In the genomic region with DNA sequence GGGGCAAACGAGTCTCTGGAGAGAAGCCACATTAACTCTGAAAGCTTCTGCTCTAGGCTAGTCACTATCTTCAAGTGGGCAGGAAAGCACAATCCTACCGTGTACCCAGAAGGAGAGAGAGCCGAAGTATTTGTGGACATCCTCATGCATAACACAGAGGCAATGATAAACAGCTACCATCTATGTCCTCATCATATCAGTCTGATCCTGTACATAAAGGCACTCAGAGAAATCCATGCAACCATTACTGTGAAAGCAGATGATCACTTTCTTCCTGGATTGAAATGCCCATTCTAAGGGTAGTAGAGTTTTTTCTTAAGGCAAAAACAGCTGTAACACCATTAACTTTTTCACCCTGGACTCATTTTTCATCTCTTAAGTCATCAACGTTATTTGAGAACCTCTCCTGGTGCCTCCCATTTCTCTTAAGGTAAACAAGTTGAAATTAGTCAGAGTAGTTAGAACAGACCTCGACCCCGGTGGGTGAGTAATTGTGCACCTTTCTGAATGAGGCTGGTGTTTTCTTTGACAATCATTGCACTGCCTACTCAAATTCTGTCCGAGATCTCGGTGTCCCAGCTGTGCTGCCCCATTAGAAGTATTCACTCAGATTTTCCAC, we compare ENCODE assay signal across 8 cellular contexts.
DNase-seq lines count a peak whose midpoint lies in the region; ATAC-seq lines count a peak whose summit lies in the region.

No MANE protein-coding gene starts in this region.

- no peaks in the 10 kb centered on the region for H3K36me3 ChIP-seq in CD8-positive, alpha-beta memory T cell (ENCODE audit: insufficient read depth, low read length)
- H3K36me3 ChIP-seq in aorta (ENCODE audit: control insufficient read depth in 1 of 2, insufficient read depth in 2 of 2, low read length in 1 of 2), result no peaks in the 10 kb centered on the region

- H3K4me3 Mint-ChIP-seq in activated T-helper 1 cell treated with anti-CD3 and anti-CD28 coated beads, Interleukin-12 subunit alpha, Interleukin-12 subunit beta, Interleukin-2, Interleukin-4 antibody, amounts not matched to agents 30 ng/mL and 10 ng/mL and 1 ng/mL, durations not matched to agents 14 hours and 24 hours and 36 hours, result peak overlapping the region; percentile 16
- no peak overlapping the region for H3K4me3 Mint-ChIP-seq in CD8-positive, alpha-beta memory T cell

- no peaks in the 10 kb centered on the region for H3K36me3 Mint-ChIP-seq in activated T-helper 1 cell treated with anti-CD3 and anti-CD28 coated beads, Interleukin-12 subunit alpha, Interleukin-12 subunit beta, Interleukin-2, Interleukin-4 antibody, amounts not matched to agents 30 ng/mL and 10 ng/mL and 1 ng/mL, durations not matched to agents 14 hours and 24 hours and 36 hours (ENCODE audit: low read depth)
- no peaks in the 10 kb centered on the region for H3K36me3 Mint-ChIP-seq in CD8-positive, alpha-beta memory T cell

- no peak overlapping the region for H3K4me3 ChIP-seq in CD8-positive, alpha-beta memory T cell (ENCODE audit: low read length)
- no peak overlapping the region for H3K4me3 ChIP-seq in aorta (ENCODE audit: low read length in 2 of 2)

- peaks cover 5% of the 10 kb centered on the region for H3K9me3 Mint-ChIP-seq in activated T-helper 1 cell treated with anti-CD3 and anti-CD28 coated beads, Interleukin-12 subunit alpha, Interleukin-12 subunit beta, Interleukin-2, Interleukin-4 antibody, amounts not matched to agents 30 ng/mL and 10 ng/mL and 1 ng/mL, durations not matched to agents 14 hours and 24 hours and 36 hours
- H3K9me3 Mint-ChIP-seq in CD8-positive, alpha-beta memory T cell, result no peaks in the 10 kb centered on the region

- H3K4me1 Mint-ChIP-seq in activated T-helper 1 cell treated with anti-CD3 and anti-CD28 coated beads, Interleukin-12 subunit alpha, Interleukin-12 subunit beta, Interleukin-2, Interleukin-4 antibody, amounts not matched to agents 30 ng/mL and 10 ng/mL and 1 ng/mL, durations not matched to agents 14 hours and 24 hours and 36 hours (ENCODE audit: low read depth), result peaks cover 56% of the 10 kb centered on the region
- H3K4me1 Mint-ChIP-seq in CD8-positive, alpha-beta memory T cell, result peaks cover 4 to 10% (median 5%) of the 10 kb centered on the region in 3 donors

- DNase-seq in activated T-helper 1 cell treated with anti-CD3 and anti-CD28 coated beads, Interleukin-12 subunit alpha, Interleukin-12 subunit beta, Interleukin-2, Interleukin-4 antibody, amounts not matched to agents 30 ng/mL and 10 ng/mL and 1 ng/mL, durations not matched to agents 14 hours and 24 hours and 36 hours (ENCODE audit: low spot score), result peak; percentile 20
- peak; percentile 66 to 70 for DNase-seq in stimulated activated CD4-positive, alpha-beta T cell treated with anti-CD3 and anti-CD28 coated beads, Interleukin-2, amount 100 ng/mL, for 24 hours
- no peak for DNase-seq in CD8-positive, alpha-beta memory T cell
- DNase-seq in NCI-H2107 (lab: John Stamatoyannopoulos, UW) (no peak), aorta (no peak), left cardiac atrium (no peak)

- H3K27ac Mint-ChIP-seq in activated T-helper 1 cell treated with anti-CD3 and anti-CD28 coated beads, Interleukin-12 subunit alpha, Interleukin-12 subunit beta, Interleukin-2, Interleukin-4 antibody, amounts not matched to agents 30 ng/mL and 10 ng/mL and 1 ng/mL, durations not matched to agents 14 hours and 24 hours and 36 hours, result peak overlapping the region; percentile 88
- peak overlapping the region in 1 of 8 donors; percentile 52 for H3K27ac Mint-ChIP-seq in CD8-positive, alpha-beta memory T cell

- peaks cover 5% of the 10 kb centered on the region for H3K4me1 ChIP-seq in CD8-positive, alpha-beta memory T cell (ENCODE audit: insufficient read depth, low read length)
- H3K4me1 ChIP-seq in aorta (ENCODE audit: control insufficient read depth in 1 of 2, insufficient read depth in 2 of 2, low read length in 2 of 2), result no peaks in the 10 kb centered on the region

- H3K9me3 ChIP-seq in CD8-positive, alpha-beta memory T cell (ENCODE audit: low read length), result no peaks in the 10 kb centered on the region
- H3K9me3 ChIP-seq in aorta (ENCODE audit: control insufficient read depth, low read length), result no peaks in the 10 kb centered on the region

- WGBS in aorta, 2 donors, result 75 to 77% methylated on average over 8 of the region's 8 CpGs

- POLR2A ChIA-PET in CD8-positive, alpha-beta memory T cell (lab: Charles Lee), result no interaction called here

- no peaks in the 10 kb centered on the region for H3K27me3 ChIP-seq in CD8-positive, alpha-beta memory T cell (ENCODE audit: insufficient read depth, low read length, poor library complexity, severe bottlenecking)
- H3K27me3 ChIP-seq in aorta (ENCODE audit: control insufficient read depth in 1 of 2, insufficient read depth in 2 of 2, low read length in 1 of 2), result no peaks in the 10 kb centered on the region

- CTCF ChIA-PET in CD8-positive, alpha-beta memory T cell (lab: Charles Lee), result interaction anchor here (1.1 kb wide), 1 partner anchor 13 kb away, joined by 4 read pairs; no protein-coding TSS in a partner anchor

- H3K27me3 Mint-ChIP-seq in activated T-helper 1 cell treated with anti-CD3 and anti-CD28 coated beads, Interleukin-12 subunit alpha, Interleukin-12 subunit beta, Interleukin-2, Interleukin-4 antibody, amounts not matched to agents 30 ng/mL and 10 ng/mL and 1 ng/mL, durations not matched to agents 14 hours and 24 hours and 36 hours (ENCODE audit: insufficient read depth), result no peaks in the 10 kb centered on the region
- peaks cover 3 to 4% of the 10 kb centered on the region in 2 donors for H3K27me3 Mint-ChIP-seq in CD8-positive, alpha-beta memory T cell

- peak; percentile 67 for ATAC-seq in GM19395 (IDR thresholded peaks at IDR 0.05; ENCODE audit: unreplicated experiment)
- ATAC-seq in HG03025 (IDR thresholded peaks at IDR 0.05; ENCODE audit: low FRiP score, unreplicated experiment), result peak; percentile 40
- no peak for ATAC-seq in aorta (ENCODE audit: low FRiP score)
- no peak for ATAC-seq in left cardiac atrium

- intact Hi-C loops in activated T-helper 1 cell treated with anti-CD3 and anti-CD28 coated beads, Interleukin-12 subunit alpha, Interleukin-12 subunit beta, Interleukin-2, Interleukin-4 antibody, amounts not matched to agents 30 ng/mL and 10 ng/mL and 1 ng/mL, durations not matched to agents 14 hours and 24 hours and 36 hours (cut with micrococcal nuclease), result loop anchor here (1.0 kb wide), 14 partner anchors 18 to 645 kb away; no protein-coding TSS in a partner anchor
- intact Hi-C loops in aorta (cut with DNase I) (no loop called here), left cardiac atrium (cut with DNase I) (no loop called here)

- H3K27ac ChIP-seq in CD8-positive, alpha-beta memory T cell (ENCODE audit: low read depth, low read length), result no peak overlapping the region
- no peak overlapping the region for H3K27ac ChIP-seq in aorta (ENCODE audit: low read depth in 1 of 2, low read length in 2 of 2)

Comparison
In these comparisons a context has a peak if more than half of its experiments do, and no peak if none do; other contexts are left out.
1. ATAC-seq: peak in GM19395 (single experiment) and HG03025 (single experiment); none in aorta (single experiment) and left cardiac atrium (0 of 2).
2. DNase-seq: peak in activated T-helper 1 cell treated with anti-CD3 and anti-CD28 coated beads, Interleukin-12 subunit alpha, Interleukin-12 subunit beta, Interleukin-2, Interleukin-4 antibody, amounts not matched to agents 30 ng/mL and 10 ng/mL and 1 ng/mL, durations not matched to agents 14 hours and 24 hours and 36 hours (single experiment) and stimulated activated CD4-positive, alpha-beta T cell treated with anti-CD3 and anti-CD28 coated beads, Interleukin-2, amount 100 ng/mL, for 24 hours (2 of 2); none in CD8-positive, alpha-beta memory T cell (0 of 5), NCI-H2107 (single experiment), aorta (0 of 2) and left cardiac atrium (single experiment).